8 cellular contexts compared by ENCODE assay signal in genomic region chr2:667332-668000, GRCh38. TPM values are rescaled to one million over a fixed set of nuclear protein-coding genes. Genes with fewer than 3 reads are reported as not detected.
DNase-seq lines count a peak whose midpoint lies in the region; ATAC-seq, FAIRE-seq and TF ChIP-seq lines count a peak whose summit lies in the region.

No MANE protein-coding gene starts in this region.

- H3K36me3 ChIP-seq in BE2C (peaks cover 3% of the 10 kb centered on the region; the same call in 1 of the 2 replicates), GM23248 (ENCODE audit: low read depth) (peaks cover 18% of the 10 kb centered on the region; the same call in 1 of the 2 replicates), esophagus squamous epithelium (peaks cover 10 to 93% (median 18%) of the 10 kb centered on the region in 3 donors)

- no peak for TF ChIP-seq POLR2A in esophagus squamous epithelium (IDR thresholded peaks at IDR 0.05)

- H3K27ac ChIP-seq in GM23248 (no peak overlapping the region), esophagus squamous epithelium (no peak overlapping the region)

- H3K4me3 ChIP-seq in BE2C (ENCODE audit: low read depth, low read length), result no peak overlapping the region
- H3K4me3 ChIP-seq in GM23248, result no peak overlapping the region
- no peak overlapping the region for H3K4me3 ChIP-seq in esophagus squamous epithelium

- H3K4me2 ChIP-seq in GM23248 (ENCODE audit: unreplicated experiment), result no peak overlapping the region

- H2AFZ ChIP-seq in GM23248, result no peak overlapping the region

- no peak for DNase-seq in BE2C
- peak; percentile 89 for DNase-seq in GM23248
- peak; percentile 36 for DNase-seq in RCC 7860 (ENCODE audit: low spot score)
- DNase-seq in esophagus squamous epithelium (lab: John Stamatoyannopoulos, UW), result no peak
- DNase-seq in putamen (ENCODE audit: low spot score), result peak; percentile 33
- no peak for DNase-seq in T-helper 1 cell
- DNase-seq in foreskin melanocyte, result no peak

- peaks cover 7% of the 10 kb centered on the region for H3K79me2 ChIP-seq in GM23248 (ENCODE audit: insufficient read depth)

- intact Hi-C loops in esophagus squamous epithelium (cut with DNase I), result no loop called here

- 0 out of 2 replicates have a peak, but pooled peaks cover 6% of the 10 kb centered on the region for H3F3A ChIP-seq in GM23248 (ENCODE audit: insufficient read depth)

- no peaks in the 10 kb centered on the region for H3K27me3 ChIP-seq in BE2C
- H3K27me3 ChIP-seq in GM23248 (replicated peaks; ENCODE audit: insufficient read depth), result no peaks in the 10 kb centered on the region
- no peaks in the 10 kb centered on the region for H3K27me3 ChIP-seq in esophagus squamous epithelium

- FAIRE-seq in RCC 7860 (lab: Jason Lieb, UNC), result peak; percentile 79

- H3K9me2 ChIP-seq in GM23248 (ENCODE audit: insufficient read depth), result no peaks in the 10 kb centered on the region

- WGBS in GM23248 (ENCODE audit: low coverage in 1 of 2, low lambda C conversion rate in 2 of 2, missing lambda C conversion rate in 2 of 2), 2 experiments, result 55 to 61% methylated on average over 5 of the region's 5 CpGs
- WGBS in esophagus squamous epithelium, 2 donors, result 80 to 84% methylated on average over 5 of the region's 5 CpGs

- H3K9me3 ChIP-seq in BE2C, result no peaks in the 10 kb centered on the region
- H3K9me3 ChIP-seq in GM23248 (ENCODE audit: low read depth), result no peaks in the 10 kb centered on the region
- peaks cover 0 to 12% (median 7%) of the 10 kb centered on the region in 3 donors for H3K9me3 ChIP-seq in esophagus squamous epithelium

- TF ChIP-seq CTCF in BE2C (IDR thresholded peaks at IDR 0.05; ENCODE audit: low read depth, low read length) (peak; percentile 57), esophagus squamous epithelium (IDR thresholded peaks at IDR 0.05) (peak in 5 of 6 experiments; percentile 35 to 72 (median 44))

- no peak for ATAC-seq in HG03039 (IDR thresholded peaks at IDR 0.05; ENCODE audit: unreplicated experiment)

- in situ Hi-C loops in GM23248 (cut with MboI), result no loop called here

- H3K9ac ChIP-seq in GM23248, result no peak overlapping the region

- no peaks in the 10 kb centered on the region for H4K20me1 ChIP-seq in GM23248 (ENCODE audit: insufficient read depth)

- H3K4me1 ChIP-seq in BE2C (no peaks in the 10 kb centered on the region), GM23248 (ENCODE audit: insufficient read depth) (no peaks in the 10 kb centered on the region), esophagus squamous epithelium (no peaks in the 10 kb centered on the region)

RNA-seq across cellular contexts. Expression of gene TMEM18, which starts 9.7 kb away (rescaled TPM):
- 40.7 TPM for polyA plus RNA-seq in BE2C (2012; ENCODE audit: insufficient read depth, insufficient read length, low read depth)
- 9.9 and 16.2 TPM in 2 replicates for total RNA-seq in GM23248 (2014; rRNA removed; shearing (Covaris generic))
- 37.7 and 40.0 TPM in 2 replicates for polyA plus RNA-seq in GM23248 (2016; fragmentation: Nextera tagmentation; extraction: Ambion mirVana)
- total RNA-seq in esophagus squamous epithelium, result 10 to 100 TPM in 3 of 4 donors, 1 to 10 TPM in 1; 7.3 to 23.7 (median 17.8) TPM

Comparison
In these comparisons a context has a peak if more than half of its experiments do, and no peak if none do; other contexts are left out.
1. DNase-seq: peak in GM23248 (single experiment), RCC 7860 (single experiment) and putamen (single experiment); none in BE2C (single experiment), esophagus squamous epithelium (single experiment), T-helper 1 cell (0 of 5) and foreskin melanocyte (single experiment).